ENCODE assay signal across 31 cellular contexts in the genomic region with DNA sequence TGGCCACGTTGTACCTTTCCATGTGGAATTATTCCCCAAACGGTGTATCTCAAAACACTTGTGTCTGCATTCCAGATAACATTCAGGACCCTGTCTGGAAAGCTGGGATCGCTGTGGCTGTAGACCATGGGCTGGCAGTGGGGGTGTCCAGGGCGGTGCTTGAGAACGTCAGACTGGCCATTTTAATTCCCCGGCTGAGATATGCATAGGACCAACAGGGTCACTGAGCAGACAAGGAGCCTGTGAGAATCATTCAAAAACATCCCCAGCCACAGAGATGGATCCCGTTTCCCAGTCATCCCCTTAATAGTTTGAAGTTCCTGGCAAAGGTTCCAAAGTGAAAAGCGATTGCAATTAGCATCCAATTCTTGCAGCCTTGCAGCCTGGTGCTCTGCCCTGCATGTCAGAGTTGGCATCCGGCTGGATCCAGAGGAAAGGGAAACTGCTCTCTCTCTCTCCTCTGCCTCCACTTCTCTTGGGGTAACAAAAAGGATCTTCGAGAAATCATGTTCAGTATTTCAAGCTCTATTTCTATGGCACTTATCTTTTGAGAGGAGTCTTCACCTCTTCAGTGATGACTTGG. TPM values are rescaled to one million over a fixed set of nuclear protein-coding genes. Genes with fewer than 3 reads are reported as not detected.
DNase-seq lines count a peak whose midpoint lies in the region; ATAC-seq, FAIRE-seq and TF ChIP-seq lines count a peak whose summit lies in the region.
"Had no signal": no experiment of that assay in that cellular context is flagged by ENCODE, and none has a peak within 500 bp of the region (broad histone marks: within the 10 kb centered on the region; RNA-seq: fewer than 3 reads in every experiment).

No MANE protein-coding gene starts in this region.

- peak overlapping the region; percentile 63 for H2AFZ ChIP-seq in endothelial cell of umbilical vein (ENCODE audit: low read depth, low read length)

- FAIRE-seq in endothelial cell of umbilical vein (lab: Jason Lieb, UNC): no peak
- FAIRE-seq: GM12878 had no signal

- H3K4me3 Mint-ChIP-seq in WTC11: no peak overlapping the region
- H3K4me3 Mint-ChIP-seq in nephron progenitor cell: no peak overlapping the region
- H3K4me3 Mint-ChIP-seq: activated CD4-positive, alpha-beta memory T cell treated with anti-CD3 and anti-CD28 coated beads, Interleukin-2, amount 10 ng/mL, durations not matched to agents 7 days and 5 days; activated naive CD8-positive, alpha-beta T cell treated with anti-CD3 and anti-CD28 coated beads for 36 hours; IgD-negative memory B cell; naive B cell; stimulated activated naive B cell treated with anti-CD40 and anti-IgM and Interleukin-4, amounts not matched to agents 10 μg/mL and 1 μg/mL and 100 μg/mL, for 72 hours had no signal

- H4K20me1 ChIP-seq in endothelial cell of umbilical vein (replicated peaks; ENCODE audit: control insufficient read depth, extremely low read depth, insufficient read depth, low read length): no peaks in the 10 kb centered on the region
- H4K20me1 ChIP-seq: BLaER1 treated with 17β-estradiol and CSF1 and Interleukin-3, amounts not matched to agents 10 nM and 100 nM had no signal

- CTCF ChIA-PET in WTC11 (lab: Charles Lee) (no interaction called here), endothelial cell of umbilical vein (lab: Charles Lee) (interaction anchor here (1.2 to 1.6 kb wide), 3 partner anchors 10 to 316 kb away, joined by 3 to 4 read pairs (median 3); no protein-coding TSS in a partner anchor)

- H3K9me3 Mint-ChIP-seq in WTC11 (no peaks in the 10 kb centered on the region), nephron progenitor cell (no peaks in the 10 kb centered on the region)
- H3K9me3 Mint-ChIP-seq: activated CD4-positive, alpha-beta memory T cell treated with anti-CD3 and anti-CD28 coated beads, Interleukin-2, amount 10 ng/mL, durations not matched to agents 7 days and 5 days; activated naive CD8-positive, alpha-beta T cell treated with anti-CD3 and anti-CD28 coated beads for 36 hours; IgD-negative memory B cell; naive B cell; stimulated activated naive B cell treated with anti-CD40 and anti-IgM and Interleukin-4, amounts not matched to agents 10 μg/mL and 1 μg/mL and 100 μg/mL, for 72 hours had no signal

- dilution Hi-C loops in endothelial cell of umbilical vein (cut with MboI; ENCODE audit: extremely low pct_ligation_motif_present, low sequenced_read_pairs): no loop called here

- ATAC-seq in WTC11 (no peak), HG03565 (IDR thresholded peaks at IDR 0.05; ENCODE audit: unreplicated experiment) (no peak)
- ATAC-seq: activated CD4-positive, CD25-positive, alpha-beta regulatory T cell treated with anti-CD3 and anti-CD28 coated beads, Interleukin-2, amount 50 U/mL, for 24 hours; body of pancreas; GM12878; heart left ventricle; stimulated activated naive B cell treated with anti-CD40 and anti-IgM and Interleukin-4, amounts not matched to agents 10 μg/mL and 1 μg/mL and 100 μg/mL, for 72 hours had no signal

- no peaks in the 10 kb centered on the region for H3K27me3 Mint-ChIP-seq in WTC11 (ENCODE audit: low read depth)
- H3K27me3 Mint-ChIP-seq in nephron progenitor cell (ENCODE audit: low read depth, poor library complexity): no peaks in the 10 kb centered on the region
- H3K27me3 Mint-ChIP-seq: activated CD4-positive, alpha-beta memory T cell treated with anti-CD3 and anti-CD28 coated beads, Interleukin-2, amount 10 ng/mL, durations not matched to agents 7 days and 5 days; activated naive CD8-positive, alpha-beta T cell treated with anti-CD3 and anti-CD28 coated beads for 36 hours; IgD-negative memory B cell; naive B cell; stimulated activated naive B cell treated with anti-CD40 and anti-IgM and Interleukin-4, amounts not matched to agents 10 μg/mL and 1 μg/mL and 100 μg/mL, for 72 hours had no signal

- no peak overlapping the region for H3K4me3 ChIP-seq in endothelial cell of umbilical vein (replicated peaks in 1 of 3; ENCODE audit: insufficient read depth in 1 of 3, low read depth in 1 of 3, low read length in 3 of 3)
- no peak overlapping the region for H3K4me3 ChIP-seq in sigmoid colon
- H3K4me3 ChIP-seq: BLaER1 treated with 17β-estradiol and CSF1 and Interleukin-3, amounts not matched to agents 10 nM and 100 nM; body of pancreas; colonic mucosa; GM12878; heart left ventricle had no signal

- peaks cover 18% of the 10 kb centered on the region for H3K4me1 ChIP-seq in endothelial cell of umbilical vein (ENCODE audit: control insufficient read depth, extremely low read depth, insufficient read depth, low read length)
- no peaks in the 10 kb centered on the region for H3K4me1 ChIP-seq in sigmoid colon
- H3K4me1 ChIP-seq: BLaER1 treated with 17β-estradiol and CSF1 and Interleukin-3, amounts not matched to agents 10 nM and 100 nM; body of pancreas; colonic mucosa; heart left ventricle had no signal

- DNase-seq in ELR (ENCODE audit: low read depth) (peak; percentile 11), WTC11 (ENCODE audit: low spot score) (no peak), endothelial cell of umbilical vein (ENCODE audit: low read depth, low spot score) (no peak), nephron progenitor cell (no peak), sigmoid colon (no peak), HuH-7.5 (ENCODE audit: low spot score) (no peak)
- DNase-seq in stimulated activated CD4-positive, alpha-beta T cell treated with anti-CD3 and anti-CD28 coated beads, Interleukin-12 subunit alpha, Interleukin-12 subunit beta, amount 100 ng/mL, for 4 hours: no peak
- DNase-seq: ACHN; activated CD4-positive, alpha-beta memory T cell treated with anti-CD3 and anti-CD28 coated beads, Interleukin-2, amount 10 ng/mL, durations not matched to agents 7 days and 5 days; activated effector memory CD4-positive, alpha-beta T cell treated with Interleukin-2 at 50 U/mL for 16 hours; activated naive CD8-positive, alpha-beta T cell treated with anti-CD3 and anti-CD28 coated beads for 36 hours; body of pancreas; colonic mucosa; COR-L47; DMS79 treated with DMSO at 0.1 percent for 48 hours; H7; heart left ventricle; mesendoderm; MM.1S; naive B cell; NCI-H1417; NK-92 treated with Interleukin-12 subunit alpha and Interleukin-12 subunit beta, amount 100 ng/mL, for 24 hours; occipital lobe; SIG-M5; stimulated activated CD4-positive, alpha-beta T cell treated with anti-CD3 and anti-CD28 coated beads, Interleukin-4, amount 100 ng/mL, for 24 hours; stimulated activated naive B cell treated with anti-CD40 and anti-IgM and Interleukin-4, amounts not matched to agents 10 μg/mL and 1 μg/mL and 100 μg/mL, for 72 hours had no signal

- WGBS in sigmoid colon, 2 donors: 86 to 91% methylated on average over 10 of the region's 10 CpGs

- no peaks in the 10 kb centered on the region for H3K36me3 Mint-ChIP-seq in WTC11
- peaks cover 40% of the 10 kb centered on the region for H3K36me3 Mint-ChIP-seq in nephron progenitor cell (ENCODE audit: low read depth)
- H3K36me3 Mint-ChIP-seq: activated naive CD8-positive, alpha-beta T cell treated with anti-CD3 and anti-CD28 coated beads for 36 hours had no signal

- H3K4me2 ChIP-seq in endothelial cell of umbilical vein (ENCODE audit: insufficient read depth, low read length): peak overlapping the region; percentile 20
- H3K4me2 ChIP-seq: BLaER1 treated with 17β-estradiol and CSF1 and Interleukin-3, amounts not matched to agents 10 nM and 100 nM had no signal

- no peaks in the 10 kb centered on the region for H3K79me2 ChIP-seq in endothelial cell of umbilical vein (ENCODE audit: control insufficient read depth, insufficient read depth, low read length)

- H3K27me3 ChIP-seq in endothelial cell of umbilical vein (ENCODE audit: control insufficient read depth in 2 of 2, insufficient read depth in 2 of 2, low read length in 2 of 2): no peaks in the 10 kb centered on the region
- H3K27me3 ChIP-seq in sigmoid colon: no peaks in the 10 kb centered on the region
- H3K27me3 ChIP-seq: BLaER1 treated with 17β-estradiol and CSF1 and Interleukin-3, amounts not matched to agents 10 nM and 100 nM; body of pancreas; colonic mucosa; heart left ventricle had no signal

- TF ChIP-seq POLR2A in endothelial cell of umbilical vein (IDR thresholded peaks at IDR 0.05; ENCODE audit: low read depth, low read length) (no peak), sigmoid colon (IDR thresholded peaks at IDR 0.05) (no peak)

- H3K36me3 ChIP-seq in endothelial cell of umbilical vein (ENCODE audit: control insufficient read depth in 2 of 2, extremely low read depth in 1 of 2, insufficient read depth in 2 of 2, low read length in 2 of 2): no peaks in the 10 kb centered on the region
- H3K36me3 ChIP-seq in sigmoid colon: peaks cover 0 to 44% (median 14%) of the 10 kb centered on the region in 4 donors
- H3K36me3 ChIP-seq: colonic mucosa had no signal

- TF ChIP-seq EP300 in sigmoid colon (IDR thresholded peaks at IDR 0.05): no peak

- TF ChIP-seq CTCF in WTC11 (IDR thresholded peaks at IDR 0.05) (no peak), endothelial cell of umbilical vein (IDR thresholded peaks at IDR 0.05; ENCODE audit: extremely low read depth in 1 of 2, insufficient read depth in 1 of 2, low read depth in 1 of 2, low read length in 2 of 2) (no peak), nephron progenitor cell (IDR thresholded peaks at IDR 0.05) (no peak), sigmoid colon (IDR thresholded peaks at IDR 0.05) (no peak)

- intact Hi-C loops in endothelial cell of umbilical vein (cut with micrococcal nuclease): loop anchor here (5.0 kb wide), 1 partner anchor 41 kb away; a partner anchor contains a TSS
- intact Hi-C loops in sigmoid colon (cut with DNase I): no loop called here

- POLR2A ChIA-PET in WTC11 (lab: Charles Lee) (no interaction called here), endothelial cell of umbilical vein (lab: Charles Lee) (no interaction called here)

- 0 out of 2 replicates have a peak overlapping the region, but pooled peaks have one; percentile 15 for H3K27ac Mint-ChIP-seq in WTC11
- H3K27ac Mint-ChIP-seq in nephron progenitor cell: peak overlapping the region; percentile 48
- H3K27ac Mint-ChIP-seq: activated CD4-positive, alpha-beta memory T cell treated with anti-CD3 and anti-CD28 coated beads, Interleukin-2, amount 10 ng/mL, durations not matched to agents 7 days and 5 days; activated naive CD8-positive, alpha-beta T cell treated with anti-CD3 and anti-CD28 coated beads for 36 hours; IgD-negative memory B cell; stimulated activated naive B cell treated with anti-CD40 and anti-IgM and Interleukin-4, amounts not matched to agents 10 μg/mL and 1 μg/mL and 100 μg/mL, for 72 hours had no signal

- no TSS peak for BruUV-seq in endothelial cell of umbilical vein (replicated peaks; lab: Mats Ljungman, UMichigan)

- peak overlapping the region; percentile 26 for H3K9ac ChIP-seq in endothelial cell of umbilical vein (replicated peaks; ENCODE audit: extremely low read depth, insufficient read depth, low read length)
- H3K9ac ChIP-seq: BLaER1 treated with 17β-estradiol and CSF1 and Interleukin-3, amounts not matched to agents 10 nM and 100 nM had no signal

- H3K9me1 ChIP-seq in endothelial cell of umbilical vein (replicated peaks; ENCODE audit: control insufficient read depth, extremely low read depth, insufficient read depth, low read length): no peaks in the 10 kb centered on the region

- H3K9me3 ChIP-seq in endothelial cell of umbilical vein (replicated peaks; ENCODE audit: control insufficient read depth, insufficient read depth, low read length): no peaks in the 10 kb centered on the region
- no peaks in the 10 kb centered on the region for H3K9me3 ChIP-seq in sigmoid colon
- H3K9me3 ChIP-seq: BLaER1 treated with 17β-estradiol and CSF1 and Interleukin-3, amounts not matched to agents 10 nM and 100 nM; body of pancreas; colonic mucosa; heart left ventricle had no signal

- H3K4me1 Mint-ChIP-seq in WTC11 (no peaks in the 10 kb centered on the region), nephron progenitor cell (no peaks in the 10 kb centered on the region)
- H3K4me1 Mint-ChIP-seq: activated CD4-positive, alpha-beta memory T cell treated with anti-CD3 and anti-CD28 coated beads, Interleukin-2, amount 10 ng/mL, durations not matched to agents 7 days and 5 days; activated naive CD8-positive, alpha-beta T cell treated with anti-CD3 and anti-CD28 coated beads for 36 hours; naive B cell had no signal

- H3K27ac ChIP-seq in endothelial cell of umbilical vein (ENCODE audit: insufficient read depth, low read depth, low read length) (peak overlapping the region; percentile 65), sigmoid colon (no peak overlapping the region)
- H3K27ac ChIP-seq: BLaER1 treated with 17β-estradiol and CSF1 and Interleukin-3, amounts not matched to agents 10 nM and 100 nM; body of pancreas; colonic mucosa; heart left ventricle had no signal

RNA-seq across cellular contexts. Expression of a gene that starts 41.6 kb away (rescaled TPM):
- total RNA-seq in WTC11 (2021) (6.1 to 7.1 TPM (median 6.5 TPM) in 3 replicates), endothelial cell of umbilical vein (9.1 and 13.7 TPM in 2 replicates), sigmoid colon (10 to 100 TPM; 13.8 to 21.8 (median 16.9) TPM)
- polyA plus RNA-seq in endothelial cell of umbilical vein (1.6 and 2.4 TPM in 2 replicates), sigmoid colon (10 to 100 TPM in 1 of 3 donors, 1 to 10 TPM in 2; 6.6 to 10.0 (median 8.8) TPM)
- polyA plus RNA-seq in endothelial cell of umbilical vein (2011; cell fraction: cytosol; rRNA removed): 3.4 and 4.0 TPM in 2 replicates
- 15.5 and 18.5 TPM in 2 replicates for polyA plus RNA-seq in endothelial cell of umbilical vein (2011; cell fraction: nucleus; rRNA removed)
- 5.8 and 7.7 TPM in 2 replicates for polyA plus RNA-seq in endothelial cell of umbilical vein (2012)
- 5.6 and 6.0 TPM in 2 replicates for polyA minus RNA-seq in endothelial cell of umbilical vein
- 1.6 TPM for polyA minus RNA-seq in endothelial cell of umbilical vein (2011; cell fraction: cytosol; rRNA and poly(A)+ RNA removed)
- polyA minus RNA-seq in endothelial cell of umbilical vein (2011; cell fraction: nucleus; rRNA and poly(A)+ RNA removed): 18.9 and 21.0 TPM in 2 replicates
